In genomic region chr19:663682-664117, GRCh38 we compare ENCODE assay signal across 6 cellular contexts. TPM values are rescaled to one million over a fixed set of nuclear protein-coding genes. Genes with fewer than 3 reads are reported as not detected.
A peak's percentile ranks its signal among the peaks of the same experiment; 100 is the strongest.
DNase-seq lines count a peak whose midpoint lies in the region; ATAC-seq, FAIRE-seq and TF ChIP-seq lines count a peak whose summit lies in the region.

No MANE protein-coding gene starts in this region.

- CTCF ChIA-PET in BJ (lab: Yijun Ruan, JAX), result interaction anchor here (0.9 to 1.9 kb wide), 12 partner anchors 11 to 193 kb away, joined by 3 to 20 read pairs (median 4); no protein-coding TSS in a partner anchor
- CTCF ChIA-PET in activated B cell treated with CpG ODN at 0.5 μM for 24 hours (lab: Charles Lee), result interaction anchor here (1.4 to 1.9 kb wide), 3 partner anchors 16 to 74 kb away, joined by 4 to 13 read pairs (median 11); no protein-coding TSS in a partner anchor
- CTCF ChIA-PET in HepG2 (lab: Yijun Ruan, JAX; ENCODE audit: low intra/inter-chr PET ratio, low total read pairs), result interaction anchor here (1.7 kb wide), 1 partner anchor 70 kb away, joined by 8 read pairs; no protein-coding TSS in a partner anchor

- intact Hi-C loops in activated B cell treated with CpG ODN at 0.5 μM for 24 hours (cut with micrococcal nuclease) (loop anchor here (1.0 to 10.0 kb wide), 6 partner anchors 17 to 581 kb away; partner anchors contain the start of genes ATP5F1D, BSG, MIDN and POLRMT), HepG2 (cut with micrococcal nuclease; ENCODE audit: unreplicated experiment) (loop anchor here (1.0 to 10.0 kb wide), 3 partner anchors 71 to 261 kb away; partner anchors contain the start of genes ARID3A and HCN2)

- no peak for TF ChIP-seq EP300 in HepG2 (IDR thresholded peaks at IDR 0.05; ENCODE audit: low read depth in 2 of 2, low read length in 2 of 2)
- TF ChIP-seq EP300 in HepG2 (CRISPR knock-in tag; IDR thresholded peaks at IDR 0.05; ENCODE audit: borderline replicate concordance), result no peak

- no TSS peak for BruUV-seq in HepG2 (replicated peaks; lab: Mats Ljungman, UMichigan)

- H3K9ac ChIP-seq in HepG2 (ENCODE audit: insufficient read depth, low read depth, low read length), result peak overlapping the region; percentile 65

- peak overlapping the region; percentile 54 for H3K4me3 ChIP-seq in BJ (ENCODE audit: low read depth, low read length)
- peak overlapping the region; percentile 35 to 99 (median 66); a peak in 5 of 6 replicates for H3K4me3 ChIP-seq in HepG2 (replicated peaks in 1 of 3; ENCODE audit: insufficient read depth in 1 of 3, low read depth in 2 of 3, low read length in 3 of 3)

- H3K27me3 ChIP-seq in BJ (ENCODE audit: control insufficient read depth, insufficient read depth, low read length) (no peaks in the 10 kb centered on the region), HepG2 (ENCODE audit: control insufficient read depth in 1 of 2, insufficient read depth in 2 of 2, low read length in 2 of 2) (no peaks in the 10 kb centered on the region; a peak in 1 of 5 replicates)

- no peak for FAIRE-seq in HepG2 (lab: Jason Lieb, UNC)

- H3K27ac ChIP-seq in HepG2 (ENCODE audit: extremely low read length, insufficient read depth, low read length), result peak overlapping the region; percentile 79

- no peak for DNase-seq in BJ (ENCODE audit: low read depth)
- DNase-seq in activated B cell treated with CpG ODN at 0.5 μM for 24 hours, result no peak
- DNase-seq in HepG2 (ENCODE audit: low spot score), result no peak
- no peak for DNase-seq in GM10266 (ENCODE audit: extremely low spot score)
- DNase-seq in NCI-H226, result no peak
- no peak for DNase-seq in AG08396 (ENCODE audit: low spot score)

- WGBS in HepG2 (ENCODE audit: low lambda C conversion rate), result 64% methylated on average over 15 of the region's 18 CpGs

- H3K36me3 Mint-ChIP-seq in activated B cell treated with CpG ODN at 0.5 μM for 24 hours (ENCODE audit: low read depth), result peaks cover 3% of the 10 kb centered on the region

- H3K9me3 Mint-ChIP-seq in activated B cell treated with CpG ODN at 0.5 μM for 24 hours, result no peaks in the 10 kb centered on the region

- no peaks in the 10 kb centered on the region for H3K36me3 ChIP-seq in BJ (ENCODE audit: control insufficient read depth, insufficient read depth, low read length)
- peaks cover 1 to 3% of the 10 kb centered on the region in 2 experiments; a peak in 2 of 5 replicates for H3K36me3 ChIP-seq in HepG2 (replicated peaks in 1 of 2; ENCODE audit: control insufficient read depth in 1 of 2, insufficient read depth in 2 of 2, low read length in 2 of 2)

- peaks cover 43% of the 10 kb centered on the region for H3K4me1 Mint-ChIP-seq in activated B cell treated with CpG ODN at 0.5 μM for 24 hours

- H3K79me2 ChIP-seq in HepG2 (ENCODE audit: insufficient read depth, low read length), result peaks cover 42% of the 10 kb centered on the region

- H3K9me3 ChIP-seq in HepG2 (ENCODE audit: low read length), result no peaks in the 10 kb centered on the region; the same call in 1 of the 2 replicates

- TF ChIP-seq RAD21 in HepG2 (CRISPR knock-in tag; IDR thresholded peaks at IDR 0.05), result 0 out of 2 replicates have a peak, but pooled peaks have one; percentile 13

- in situ Hi-C loops in HepG2 (cut with HindIII; ENCODE audit: extremely low pct_ligation_motif_present, low pct_unique_long_range_greater_than_20kb), result no loop called here

- H2AFZ ChIP-seq in HepG2 (ENCODE audit: low read length), result no peak overlapping the region

- no peaks in the 10 kb centered on the region for H3K27me3 Mint-ChIP-seq in activated B cell treated with CpG ODN at 0.5 μM for 24 hours

- H3K4me1 ChIP-seq in HepG2 (ENCODE audit: insufficient read depth, low read length), result peaks cover 53% of the 10 kb centered on the region

- POLR2A ChIA-PET in BJ (lab: Charles Lee), result interaction anchor here (0.7 kb wide), 1 partner anchor 17 kb away, joined by 4 read pairs; no protein-coding TSS in a partner anchor
- POLR2A ChIA-PET in activated B cell treated with CpG ODN at 0.5 μM for 24 hours (lab: Charles Lee), result interaction anchor here (0.7 to 2.3 kb wide), 9 partner anchors 13 to 606 kb away, joined by 3 to 29 read pairs (median 5); partner anchors contain the start of genes BSG, CDC34 and WDR18
- POLR2A ChIA-PET in HepG2 (lab: Yijun Ruan, JAX), result interaction anchor here (0.5 to 1.7 kb wide), 18 partner anchors 12 to 197 kb away, joined by 3 to 11 read pairs (median 4); partner anchors contain the start of gene FSTL3

- TF ChIP-seq POLR2A in HepG2 (IDR thresholded peaks at IDR 0.05; ENCODE audit: insufficient read depth in 1 of 2, low read depth in 2 of 2, low read length in 2 of 2), result no peak

- peak overlapping the region; percentile 82 for H3K4me3 Mint-ChIP-seq in activated B cell treated with CpG ODN at 0.5 μM for 24 hours

- H3K27ac Mint-ChIP-seq in activated B cell treated with CpG ODN at 0.5 μM for 24 hours, result peak overlapping the region; percentile 85

- H4K20me1 ChIP-seq in HepG2 (ENCODE audit: insufficient read depth, low read length), result peaks cover 28% of the 10 kb centered on the region

- ATAC-seq in activated B cell treated with CpG ODN at 0.5 μM for 24 hours (ENCODE audit: low read depth) (no peak), HepG2 (peak; percentile 4)

- TF ChIP-seq CTCF in BJ (IDR thresholded peaks at IDR 0.05; ENCODE audit: insufficient read depth, low read depth, low read length), result no peak
- no peak for TF ChIP-seq CTCF in activated B cell treated with CpG ODN at 0.5 μM for 24 hours (IDR thresholded peaks at IDR 0.05)
- 0 out of 2 replicates have a peak, but pooled peaks have one; percentile 7 for TF ChIP-seq CTCF in HepG2 (CRISPR knock-in tag; IDR thresholded peaks at IDR 0.05)
- TF ChIP-seq CTCF in GM10266 (IDR thresholded peaks at IDR 0.05; ENCODE audit: control insufficient read depth, insufficient read depth, low read depth, missing control alignments), result no peak

- H3K4me2 ChIP-seq in HepG2 (ENCODE audit: low read depth, low read length), result peak overlapping the region; percentile 76

RNA-seq across cellular contexts. Expression of gene RNF126, which starts 0.7 kb away (rescaled TPM):
- 2.7 and 2.9 TPM in 2 replicates for polyA plus RNA-seq in BJ (2011; rRNA removed)
- 2.7 and 4.4 TPM in 2 replicates for polyA minus RNA-seq in BJ (2011; rRNA and poly(A)+ RNA removed)
- total RNA-seq in activated B cell treated with CpG ODN at 0.5 μM for 24 hours, result 75.9 and 82.7 TPM in 2 replicates
- total RNA-seq in HepG2 (2016; rRNA removed; fragmentation: Illumina TruSeq; extraction: Trizol), result 18.5 and 34.0 TPM in 2 replicates
- 60.7 and 62.9 TPM in 2 replicates for total RNA-seq in HepG2 (2016; cell fraction: cytosol; rRNA removed; fragmentation: Illumina TruSeq; extraction: Trizol; ENCODE audit: low read depth)
- 14.0 and 32.5 TPM in 2 replicates for total RNA-seq in HepG2 (2016; cell fraction: insoluble cytoplasmic fraction; rRNA removed; fragmentation: Illumina TruSeq; extraction: Trizol)
- 51.8 and 70.5 TPM in 2 replicates for total RNA-seq in HepG2 (2016; cell fraction: membrane; rRNA removed; fragmentation: Illumina TruSeq; extraction: Trizol)
- total RNA-seq in HepG2 (2016; cell fraction: nucleus; rRNA removed; fragmentation: Illumina TruSeq; extraction: Trizol), result 20.4 and 26.7 TPM in 2 replicates
- polyA plus RNA-seq in HepG2 (2011; rRNA removed), result 23.2 and 24.6 TPM in 2 replicates
- 21.4 and 33.6 TPM in 2 replicates for polyA plus RNA-seq in HepG2 (2011; cell fraction: cytosol; rRNA removed)
- polyA plus RNA-seq in HepG2 (2011; cell fraction: nucleus; rRNA removed), result 96.9 and 98.7 TPM in 2 replicates
- polyA plus RNA-seq in HepG2 (2012), result 47.4 and 51.2 TPM in 2 replicates
- 83.7 and 90.8 TPM in 2 replicates for polyA plus RNA-seq in HepG2 (2016; cell fraction: cytosol; fragmentation: Illumina TruSeq; extraction: Trizol; ENCODE audit: low read depth)
- 29.9 and 39.9 TPM in 2 replicates for polyA plus RNA-seq in HepG2 (2016; cell fraction: insoluble cytoplasmic fraction; fragmentation: Illumina TruSeq; extraction: Trizol; ENCODE audit: low read depth)
- polyA plus RNA-seq in HepG2 (2016; cell fraction: membrane; fragmentation: Illumina TruSeq; extraction: Trizol; ENCODE audit: low read depth), result 79.7 and 88.6 TPM in 2 replicates
- 75.9 and 77.0 TPM in 2 replicates for polyA plus RNA-seq in HepG2 (2016; cell fraction: nucleus; fragmentation: Illumina TruSeq; extraction: Trizol; ENCODE audit: insufficient read depth, low read depth)
- 10.7 and 26.6 TPM in 2 replicates for polyA minus RNA-seq in HepG2 (2011; rRNA and poly(A)+ RNA removed; ENCODE audit: low replicate concordance)
- polyA minus RNA-seq in HepG2 (2011; cell fraction: cytosol; rRNA and poly(A)+ RNA removed), result 18.3 and 21.9 TPM in 2 replicates
- polyA minus RNA-seq in HepG2 (2011; cell fraction: nucleus; rRNA and poly(A)+ RNA removed), result 28.0 and 36.3 TPM in 2 replicates

RNA-seq across cellular contexts. Expression of gene FSTL3, which starts 12.5 kb away (rescaled TPM):
- polyA plus RNA-seq in BJ (2011; rRNA removed) (62.5 and 83.2 TPM in 2 replicates), HepG2 (2011; rRNA removed) (15.6 and 30.9 TPM in 2 replicates)
- 25.0 and 32.2 TPM in 2 replicates for polyA minus RNA-seq in BJ (2011; rRNA and poly(A)+ RNA removed)
- total RNA-seq in activated B cell treated with CpG ODN at 0.5 μM for 24 hours (2.1 and 2.2 TPM in 2 replicates), HepG2 (2016; rRNA removed; fragmentation: Illumina TruSeq; extraction: Trizol) (5.8 and 13.5 TPM in 2 replicates)
- total RNA-seq in HepG2 (2016; cell fraction: cytosol; rRNA removed; fragmentation: Illumina TruSeq; extraction: Trizol; ENCODE audit: low read depth), result 3.3 and 3.8 TPM in 2 replicates
- 4.6 and 14.2 TPM in 2 replicates for total RNA-seq in HepG2 (2016; cell fraction: insoluble cytoplasmic fraction; rRNA removed; fragmentation: Illumina TruSeq; extraction: Trizol)
- total RNA-seq in HepG2 (2016; cell fraction: membrane; rRNA removed; fragmentation: Illumina TruSeq; extraction: Trizol), result 7.0 and 8.2 TPM in 2 replicates
- total RNA-seq in HepG2 (2016; cell fraction: nucleus; rRNA removed; fragmentation: Illumina TruSeq; extraction: Trizol), result 11.9 and 15.2 TPM in 2 replicates
- polyA plus RNA-seq in HepG2 (2011; cell fraction: cytosol; rRNA removed), result 24.5 and 32.7 TPM in 2 replicates
- 151 and 166 TPM in 2 replicates for polyA plus RNA-seq in HepG2 (2011; cell fraction: nucleus; rRNA removed)
- polyA plus RNA-seq in HepG2 (2012), result 19.0 and 28.0 TPM in 2 replicates
- polyA plus RNA-seq in HepG2 (2016; cell fraction: cytosol; fragmentation: Illumina TruSeq; extraction: Trizol; ENCODE audit: low read depth), result 3.1 and 4.0 TPM in 2 replicates
- 6.4 and 7.0 TPM in 2 replicates for polyA plus RNA-seq in HepG2 (2016; cell fraction: insoluble cytoplasmic fraction; fragmentation: Illumina TruSeq; extraction: Trizol; ENCODE audit: low read depth)
- polyA plus RNA-seq in HepG2 (2016; cell fraction: membrane; fragmentation: Illumina TruSeq; extraction: Trizol; ENCODE audit: low read depth), result 5.8 and 6.2 TPM in 2 replicates
- polyA plus RNA-seq in HepG2 (2016; cell fraction: nucleus; fragmentation: Illumina TruSeq; extraction: Trizol; ENCODE audit: insufficient read depth, low read depth), result 30.9 and 40.0 TPM in 2 replicates
- polyA minus RNA-seq in HepG2 (2011; rRNA and poly(A)+ RNA removed; ENCODE audit: low replicate concordance), result 28.2 and 70.2 TPM in 2 replicates
- polyA minus RNA-seq in HepG2 (2011; cell fraction: cytosol; rRNA and poly(A)+ RNA removed), result 10.6 and 21.0 TPM in 2 replicates
- polyA minus RNA-seq in HepG2 (2011; cell fraction: nucleus; rRNA and poly(A)+ RNA removed), result 6.8 and 7.9 TPM in 2 replicates

RNA-seq across cellular contexts. Expression of gene FGF22, which starts 24.0 kb away (rescaled TPM):
- 0.05 TPM in 1 of 2 replicates, not detected in the other for polyA plus RNA-seq in BJ (2011; rRNA removed)
- not detected in 2 replicates for polyA minus RNA-seq in BJ (2011; rRNA and poly(A)+ RNA removed)
- total RNA-seq in activated B cell treated with CpG ODN at 0.5 μM for 24 hours, result 0.64 and 0.73 TPM in 2 replicates
- total RNA-seq in HepG2 (2016; rRNA removed; fragmentation: Illumina TruSeq; extraction: Trizol), result 0.24 TPM in 1 of 2 replicates, not detected in the other
- not detected in 2 replicates for total RNA-seq in HepG2 (2016; cell fraction: cytosol; rRNA removed; fragmentation: Illumina TruSeq; extraction: Trizol; ENCODE audit: low read depth)
- total RNA-seq in HepG2 (2016; cell fraction: insoluble cytoplasmic fraction; rRNA removed; fragmentation: Illumina TruSeq; extraction: Trizol), result 0.09 TPM in 1 of 2 replicates, not detected in the other
- total RNA-seq in HepG2 (2016; cell fraction: membrane; rRNA removed; fragmentation: Illumina TruSeq; extraction: Trizol), result 0.17 and 0.19 TPM in 2 replicates
- not detected in 2 replicates for total RNA-seq in HepG2 (2016; cell fraction: nucleus; rRNA removed; fragmentation: Illumina TruSeq; extraction: Trizol)
- polyA plus RNA-seq in HepG2 (2011; rRNA removed), result 0.07 TPM in 1 of 2 replicates, not detected in the other
- polyA plus RNA-seq in HepG2 (2011; cell fraction: cytosol; rRNA removed), result not detected in 2 replicates
- polyA plus RNA-seq in HepG2 (2011; cell fraction: nucleus; rRNA removed), result not detected in 2 replicates
- 0.09 and 0.27 TPM in 2 replicates for polyA plus RNA-seq in HepG2 (2012)
- polyA plus RNA-seq in HepG2 (2016; cell fraction: cytosol; fragmentation: Illumina TruSeq; extraction: Trizol; ENCODE audit: low read depth), result 0.08 and 0.16 TPM in 2 replicates
- polyA plus RNA-seq in HepG2 (2016; cell fraction: insoluble cytoplasmic fraction; fragmentation: Illumina TruSeq; extraction: Trizol; ENCODE audit: low read depth), result not detected in 2 replicates
- polyA plus RNA-seq in HepG2 (2016; cell fraction: membrane; fragmentation: Illumina TruSeq; extraction: Trizol; ENCODE audit: low read depth), result 0.13 TPM in 1 of 2 replicates, not detected in the other
- polyA plus RNA-seq in HepG2 (2016; cell fraction: nucleus; fragmentation: Illumina TruSeq; extraction: Trizol; ENCODE audit: insufficient read depth, low read depth), result 0.33 TPM in 1 of 2 replicates, not detected in the other
- not detected in 2 replicates for polyA minus RNA-seq in HepG2 (2011; rRNA and poly(A)+ RNA removed; ENCODE audit: low replicate concordance)
- not detected in 2 replicates for polyA minus RNA-seq in HepG2 (2011; cell fraction: cytosol; rRNA and poly(A)+ RNA removed)
- not detected in 2 replicates for polyA minus RNA-seq in HepG2 (2011; cell fraction: nucleus; rRNA and poly(A)+ RNA removed)

RNA-seq across cellular contexts. Expression of gene POLRMT, which starts 30.4 kb away (rescaled TPM):
- polyA plus RNA-seq in BJ (2011; rRNA removed) (21.9 and 38.6 TPM in 2 replicates), HepG2 (2011; rRNA removed) (101 and 114 TPM in 2 replicates)
- 54.6 and 106 TPM in 2 replicates for polyA minus RNA-seq in BJ (2011; rRNA and poly(A)+ RNA removed)
- total RNA-seq in activated B cell treated with CpG ODN at 0.5 μM for 24 hours (54.7 and 58.2 TPM in 2 replicates), HepG2 (2016; rRNA removed; fragmentation: Illumina TruSeq; extraction: Trizol) (52.5 and 78.0 TPM in 2 replicates)
- total RNA-seq in HepG2 (2016; cell fraction: cytosol; rRNA removed; fragmentation: Illumina TruSeq; extraction: Trizol; ENCODE audit: low read depth), result 14.6 and 16.3 TPM in 2 replicates
- total RNA-seq in HepG2 (2016; cell fraction: insoluble cytoplasmic fraction; rRNA removed; fragmentation: Illumina TruSeq; extraction: Trizol), result 49.1 and 82.6 TPM in 2 replicates
- total RNA-seq in HepG2 (2016; cell fraction: membrane; rRNA removed; fragmentation: Illumina TruSeq; extraction: Trizol), result 30.6 and 32.9 TPM in 2 replicates
- total RNA-seq in HepG2 (2016; cell fraction: nucleus; rRNA removed; fragmentation: Illumina TruSeq; extraction: Trizol), result 53.4 and 70.1 TPM in 2 replicates
- 20.8 and 36.5 TPM in 2 replicates for polyA plus RNA-seq in HepG2 (2011; cell fraction: cytosol; rRNA removed)
- 255 and 333 TPM in 2 replicates for polyA plus RNA-seq in HepG2 (2011; cell fraction: nucleus; rRNA removed)
- polyA plus RNA-seq in HepG2 (2012), result 52.2 and 65.7 TPM in 2 replicates
- polyA plus RNA-seq in HepG2 (2016; cell fraction: cytosol; fragmentation: Illumina TruSeq; extraction: Trizol; ENCODE audit: low read depth), result 16.5 and 17.7 TPM in 2 replicates
- 70.9 and 71.7 TPM in 2 replicates for polyA plus RNA-seq in HepG2 (2016; cell fraction: insoluble cytoplasmic fraction; fragmentation: Illumina TruSeq; extraction: Trizol; ENCODE audit: low read depth)
- polyA plus RNA-seq in HepG2 (2016; cell fraction: membrane; fragmentation: Illumina TruSeq; extraction: Trizol; ENCODE audit: low read depth), result 34.9 and 37.3 TPM in 2 replicates
- polyA plus RNA-seq in HepG2 (2016; cell fraction: nucleus; fragmentation: Illumina TruSeq; extraction: Trizol; ENCODE audit: insufficient read depth, low read depth), result 138 and 146 TPM in 2 replicates
- 247 and 377 TPM in 2 replicates for polyA minus RNA-seq in HepG2 (2011; rRNA and poly(A)+ RNA removed; ENCODE audit: low replicate concordance)
- polyA minus RNA-seq in HepG2 (2011; cell fraction: cytosol; rRNA and poly(A)+ RNA removed), result 67.1 and 69.6 TPM in 2 replicates
- polyA minus RNA-seq in HepG2 (2011; cell fraction: nucleus; rRNA and poly(A)+ RNA removed), result 37.9 and 42.3 TPM in 2 replicates

RNA-seq across cellular contexts. Expression of gene PRSS57, which starts 31.6 kb away (rescaled TPM):
- not detected in 2 replicates for polyA plus RNA-seq in BJ (2011; rRNA removed)
- polyA minus RNA-seq in BJ (2011; rRNA and poly(A)+ RNA removed), result not detected in 2 replicates
- not detected in 2 replicates for total RNA-seq in activated B cell treated with CpG ODN at 0.5 μM for 24 hours
- not detected in 2 replicates for total RNA-seq in HepG2 (2016; rRNA removed; fragmentation: Illumina TruSeq; extraction: Trizol)
- total RNA-seq in HepG2 (2016; cell fraction: cytosol; rRNA removed; fragmentation: Illumina TruSeq; extraction: Trizol; ENCODE audit: low read depth), result not detected in 2 replicates
- total RNA-seq in HepG2 (2016; cell fraction: insoluble cytoplasmic fraction; rRNA removed; fragmentation: Illumina TruSeq; extraction: Trizol), result not detected in 2 replicates
- not detected in 2 replicates for total RNA-seq in HepG2 (2016; cell fraction: membrane; rRNA removed; fragmentation: Illumina TruSeq; extraction: Trizol)
- total RNA-seq in HepG2 (2016; cell fraction: nucleus; rRNA removed; fragmentation: Illumina TruSeq; extraction: Trizol), result not detected in 2 replicates
- 0.12 and 0.20 TPM in 2 replicates for polyA plus RNA-seq in HepG2 (2011; rRNA removed)
- 0.10 and 0.20 TPM in 2 replicates for polyA plus RNA-seq in HepG2 (2011; cell fraction: cytosol; rRNA removed)
- not detected in 2 replicates for polyA plus RNA-seq in HepG2 (2011; cell fraction: nucleus; rRNA removed)
- 0.13 and 0.16 TPM in 2 replicates for polyA plus RNA-seq in HepG2 (2012)
- not detected in 2 replicates for polyA plus RNA-seq in HepG2 (2016; cell fraction: cytosol; fragmentation: Illumina TruSeq; extraction: Trizol; ENCODE audit: low read depth)
- not detected in 2 replicates for polyA plus RNA-seq in HepG2 (2016; cell fraction: insoluble cytoplasmic fraction; fragmentation: Illumina TruSeq; extraction: Trizol; ENCODE audit: low read depth)
- not detected in 2 replicates for polyA plus RNA-seq in HepG2 (2016; cell fraction: membrane; fragmentation: Illumina TruSeq; extraction: Trizol; ENCODE audit: low read depth)
- not detected in 2 replicates for polyA plus RNA-seq in HepG2 (2016; cell fraction: nucleus; fragmentation: Illumina TruSeq; extraction: Trizol; ENCODE audit: insufficient read depth, low read depth)
- polyA minus RNA-seq in HepG2 (2011; rRNA and poly(A)+ RNA removed; ENCODE audit: low replicate concordance), result not detected in 2 replicates
- polyA minus RNA-seq in HepG2 (2011; cell fraction: cytosol; rRNA and poly(A)+ RNA removed), result not detected in 2 replicates
- not detected in 2 replicates for polyA minus RNA-seq in HepG2 (2011; cell fraction: nucleus; rRNA and poly(A)+ RNA removed)
